ENCODE assay signal across 1 cellular context in genomic region chr10:50386992-50387735, GRCh38.
TF ChIP-seq lines count a peak whose summit lies in the region.

No MANE protein-coding gene starts in this region.

TF ChIP-seq in GM12878, 131 proteins besides CTCF, POLR2A, EP300 and RAD21 (continued from another document):
- 0 out of 2 replicates have a peak, but pooled peaks have one; percentile 59 for TF ChIP-seq RELB (IDR thresholded peaks at IDR 0.05; ENCODE audit: low read depth)
- no peak for TF ChIP-seq JUND (IDR thresholded peaks at IDR 0.05; ENCODE audit: low read depth, low read length)
- TF ChIP-seq NRF1 (conservative IDR thresholded peaks at IDR 0.05; ENCODE audit: low read depth, low read length) = no peak
- no peak for TF ChIP-seq ZNF217 (IDR thresholded peaks at IDR 0.05)
- TF ChIP-seq ETV6 (conservative IDR thresholded peaks at IDR 0.05 in 1 of 2, IDR thresholded peaks at IDR 0.05 in 1 of 2; ENCODE audit: borderline replicate concordance in 1 of 2, low read depth in 1 of 2) = no peak
- no peak for TF ChIP-seq MEF2B (IDR thresholded peaks at IDR 0.05; ENCODE audit: partially characterized antibody, poor library complexity, severe bottlenecking)
- TF ChIP-seq E4F1 (IDR thresholded peaks at IDR 0.05; ENCODE audit: borderline replicate concordance, partially characterized antibody) = no peak
- no peak for TF ChIP-seq IRF3 (IDR thresholded peaks at IDR 0.05)
- TF ChIP-seq CHD2 (IDR thresholded peaks at IDR 0.05; ENCODE audit: borderline replicate concordance, low read depth, low read length) = no peak
- TF ChIP-seq SPI1 (IDR thresholded peaks at IDR 0.05; ENCODE audit: borderline replicate concordance, insufficient read depth, low read depth, low read length) = peak; percentile 82
- no peak for TF ChIP-seq TAF1 (IDR thresholded peaks at IDR 0.05; ENCODE audit: borderline replicate concordance, low read depth, low read length)
- no peak for TF ChIP-seq SKIL (IDR thresholded peaks at IDR 0.05; ENCODE audit: low read depth, poor library complexity, severe bottlenecking)
- TF ChIP-seq IRF4 (IDR thresholded peaks at IDR 0.05; ENCODE audit: low read depth, low read length) = no peak
- no peak for TF ChIP-seq ELK1 (IDR thresholded peaks at IDR 0.05; ENCODE audit: low read depth, low read length)
- TF ChIP-seq IKZF1 (conservative IDR thresholded peaks at IDR 0.05) = peak; percentile 66
- TF ChIP-seq PRDM15 (CRISPR knock-in tag; IDR thresholded peaks at IDR 0.05) = no peak
- no peak for TF ChIP-seq NR2F1 (conservative IDR thresholded peaks at IDR 0.05)
- TF ChIP-seq CHD4 (IDR thresholded peaks at IDR 0.05) = no peak
